ENCODE assay signal across 32 cellular contexts in the genomic region with DNA sequence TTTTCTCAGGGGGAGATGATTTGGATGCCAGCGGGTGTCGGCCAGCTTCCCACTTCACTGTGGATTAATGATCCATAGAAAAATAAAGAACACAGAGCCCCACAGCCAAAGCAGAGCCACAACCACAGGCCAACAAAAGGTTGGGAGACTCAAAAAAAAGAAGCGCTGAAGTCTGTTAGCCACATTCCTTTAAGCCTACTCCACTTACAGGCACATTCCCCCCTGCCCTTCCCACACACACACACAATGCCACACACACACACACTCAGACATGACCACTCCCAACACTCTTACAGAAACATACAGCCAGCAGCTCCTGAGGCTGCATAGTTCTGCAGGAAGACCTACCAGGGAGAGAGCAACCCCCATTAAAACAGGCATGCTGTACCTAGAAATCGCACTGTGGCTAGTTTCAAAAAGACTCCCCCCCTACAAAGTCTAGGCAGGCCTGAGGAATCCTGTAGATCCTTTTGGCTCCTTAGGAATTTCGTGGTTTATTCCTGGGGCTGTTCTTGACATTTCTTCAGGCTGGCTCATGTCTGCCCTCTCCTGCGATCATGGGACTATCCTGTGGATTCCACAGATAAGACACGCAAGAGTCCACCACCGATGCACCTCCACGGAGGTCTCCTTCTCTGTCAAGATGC.
"Had no signal": no experiment of that assay in that cellular context is flagged by ENCODE, and none has a peak within 500 bp of the region (broad histone marks: within the 10 kb centered on the region; RNA-seq: fewer than 3 reads in every experiment).

No MANE protein-coding gene starts in this region.

- H3K9me3 Mint-ChIP-seq: activated B cell treated with CpG ODN at 0.5 μM for 24 hours; activated naive CD4-positive, alpha-beta T cell treated with anti-CD3 and anti-CD28 coated beads, Interleukin-2, amount 10 ng/mL, durations not matched to agents 7 days and 5 days; activated naive CD8-positive, alpha-beta T cell treated with anti-CD3 and anti-CD28 coated beads, Interleukin-2, amount 10 ng/mL, durations not matched to agents 7 days and 5 days; activated T-helper 1 cell treated with anti-CD3 and anti-CD28 coated beads, Interleukin-12 subunit alpha, Interleukin-12 subunit beta, Interleukin-2, Interleukin-4 antibody, amounts not matched to agents 30 ng/mL and 10 ng/mL and 1 ng/mL, durations not matched to agents 14 hours and 24 hours and 36 hours; naive B cell; nephron progenitor cell; stimulated activated memory B cell treated with anti-CD40 and anti-IgM and Interleukin-4, amounts not matched to agents 10 μg/mL and 1 μg/mL and 100 μg/mL, for 72 hours; T-cell; T-helper 2 cell treated with Interferon-gamma antibody and Interleukin-4, amounts not matched to agents 5 μg/mL and 100 μg/mL, for 36 hours had no signal

- H3K4me1 Mint-ChIP-seq: activated B cell treated with CpG ODN at 0.5 μM for 24 hours; activated naive CD4-positive, alpha-beta T cell treated with anti-CD3 and anti-CD28 coated beads, Interleukin-2, amount 10 ng/mL, durations not matched to agents 7 days and 5 days; activated naive CD8-positive, alpha-beta T cell treated with anti-CD3 and anti-CD28 coated beads, Interleukin-2, amount 10 ng/mL, durations not matched to agents 7 days and 5 days; naive B cell; nephron progenitor cell; stimulated activated memory B cell treated with anti-CD40 and anti-IgM and Interleukin-4, amounts not matched to agents 10 μg/mL and 1 μg/mL and 100 μg/mL, for 72 hours; stimulated activated naive CD8-positive, alpha-beta T cell treated with anti-CD3 and anti-CD28 coated beads, Interleukin-15, amount 100 ng/mL, for 72 hours; T-cell had no signal

- FAIRE-seq: keratinocyte had no signal

- H3K27me3 Mint-ChIP-seq: activated B cell treated with CpG ODN at 0.5 μM for 24 hours; activated naive CD4-positive, alpha-beta T cell treated with anti-CD3 and anti-CD28 coated beads, Interleukin-2, amount 10 ng/mL, durations not matched to agents 7 days and 5 days; activated naive CD8-positive, alpha-beta T cell treated with anti-CD3 and anti-CD28 coated beads, Interleukin-2, amount 10 ng/mL, durations not matched to agents 7 days and 5 days; naive B cell; progenitor cell of endocrine pancreas; stimulated activated memory B cell treated with anti-CD40 and anti-IgM and Interleukin-4, amounts not matched to agents 10 μg/mL and 1 μg/mL and 100 μg/mL, for 72 hours; stimulated activated naive CD8-positive, alpha-beta T cell treated with anti-CD3 and anti-CD28 coated beads, Interleukin-15, amount 100 ng/mL, for 72 hours; T-cell had no signal

- H3K4me3 Mint-ChIP-seq: activated B cell treated with CpG ODN at 0.5 μM for 24 hours; activated naive CD4-positive, alpha-beta T cell treated with anti-CD3 and anti-CD28 coated beads, Interleukin-2, amount 10 ng/mL, durations not matched to agents 7 days and 5 days; activated naive CD8-positive, alpha-beta T cell treated with anti-CD3 and anti-CD28 coated beads, Interleukin-2, amount 10 ng/mL, durations not matched to agents 7 days and 5 days; activated T-helper 1 cell treated with anti-CD3 and anti-CD28 coated beads, Interleukin-12 subunit alpha, Interleukin-12 subunit beta, Interleukin-2, Interleukin-4 antibody, amounts not matched to agents 30 ng/mL and 10 ng/mL and 1 ng/mL, durations not matched to agents 14 hours and 24 hours and 36 hours; naive B cell; nephron progenitor cell; stimulated activated memory B cell treated with anti-CD40 and anti-IgM and Interleukin-4, amounts not matched to agents 10 μg/mL and 1 μg/mL and 100 μg/mL, for 72 hours; stimulated activated naive CD8-positive, alpha-beta T cell treated with anti-CD3 and anti-CD28 coated beads, Interleukin-15, amount 100 ng/mL, for 72 hours; T-cell; T-helper 2 cell treated with Interferon-gamma antibody and Interleukin-4, amounts not matched to agents 5 μg/mL and 100 μg/mL, for 36 hours had no signal

- DNase-seq: activated B cell treated with CpG ODN at 0.5 μM for 24 hours; activated CD4-positive, alpha-beta T cell treated with anti-CD3 and anti-CD28 coated beads, Interleukin-2, amount 50 U/mL, for 48 hours; activated CD8-positive, alpha-beta memory T cell treated with anti-CD3 and anti-CD28 coated beads for 24 hours; activated effector memory CD4-positive, alpha-beta T cell treated with anti-CD3 and anti-CD28 coated beads, Interleukin-2, amount 50 U/mL, for 16 hours; activated naive CD4-positive, alpha-beta T cell treated with anti-CD3 and anti-CD28 coated beads, Interleukin-2, amount 10 ng/mL, durations not matched to agents 7 days and 5 days; activated naive CD8-positive, alpha-beta T cell treated with anti-CD3 and anti-CD28 coated beads, Interleukin-2, amount 10 ng/mL, durations not matched to agents 7 days and 5 days; activated T-cell treated with anti-CD3 and anti-CD28 coated beads, Interleukin-2, amount 50 U/mL, for 1 hour; brain microvascular endothelial cell; dorsolateral prefrontal cortex; effector memory CD4-positive, alpha-beta T cell; erythroblast; gastrocnemius medialis; head of caudate nucleus; hippocampal formation; left colon; mammary epithelial cell; naive B cell; nephron progenitor cell; ovary; retina; sigmoid colon; stimulated activated CD4-positive, alpha-beta T cell treated with anti-CD3 and anti-CD28 coated beads, Interleukin-1b, Interleukin-23, amount 100 ng/mL, for 48 hours; stimulated activated CD4-positive, alpha-beta T cell treated with anti-CD3 and anti-CD28 coated beads, Interleukin-4, amount 100 ng/mL, for 4 hours; stimulated activated CD8-positive, alpha-beta memory T cell treated with anti-CD3 and anti-CD28 coated beads, Interleukin-4, amount 100 ng/mL, for 48 hours; stimulated activated naive CD8-positive, alpha-beta T cell treated with anti-CD3 and anti-CD28 coated beads, Interleukin-15, amount 100 ng/mL, for 72 hours; substantia nigra; T-cell had no signal

- H3K27ac Mint-ChIP-seq: activated B cell treated with CpG ODN at 0.5 μM for 24 hours; activated naive CD4-positive, alpha-beta T cell treated with anti-CD3 and anti-CD28 coated beads, Interleukin-2, amount 10 ng/mL, durations not matched to agents 7 days and 5 days; activated naive CD8-positive, alpha-beta T cell treated with anti-CD3 and anti-CD28 coated beads, Interleukin-2, amount 10 ng/mL, durations not matched to agents 7 days and 5 days; activated T-helper 1 cell treated with anti-CD3 and anti-CD28 coated beads, Interleukin-12 subunit alpha, Interleukin-12 subunit beta, Interleukin-2, Interleukin-4 antibody, amounts not matched to agents 30 ng/mL and 10 ng/mL and 1 ng/mL, durations not matched to agents 14 hours and 24 hours and 36 hours; naive B cell; nephron progenitor cell; progenitor cell of endocrine pancreas; stimulated activated memory B cell treated with anti-CD40 and anti-IgM and Interleukin-4, amounts not matched to agents 10 μg/mL and 1 μg/mL and 100 μg/mL, for 72 hours; stimulated activated naive CD8-positive, alpha-beta T cell treated with anti-CD3 and anti-CD28 coated beads, Interleukin-15, amount 100 ng/mL, for 72 hours; T-cell; T-helper 2 cell treated with Interferon-gamma antibody and Interleukin-4, amounts not matched to agents 5 μg/mL and 100 μg/mL, for 36 hours had no signal

- H3K36me3 Mint-ChIP-seq: activated naive CD4-positive, alpha-beta T cell treated with anti-CD3 and anti-CD28 coated beads, Interleukin-2, amount 10 ng/mL, durations not matched to agents 7 days and 5 days; activated naive CD8-positive, alpha-beta T cell treated with anti-CD3 and anti-CD28 coated beads, Interleukin-2, amount 10 ng/mL, durations not matched to agents 7 days and 5 days; naive B cell; stimulated activated memory B cell treated with anti-CD40 and anti-IgM and Interleukin-4, amounts not matched to agents 10 μg/mL and 1 μg/mL and 100 μg/mL, for 72 hours; T-cell had no signal
